In the genomic region with DNA sequence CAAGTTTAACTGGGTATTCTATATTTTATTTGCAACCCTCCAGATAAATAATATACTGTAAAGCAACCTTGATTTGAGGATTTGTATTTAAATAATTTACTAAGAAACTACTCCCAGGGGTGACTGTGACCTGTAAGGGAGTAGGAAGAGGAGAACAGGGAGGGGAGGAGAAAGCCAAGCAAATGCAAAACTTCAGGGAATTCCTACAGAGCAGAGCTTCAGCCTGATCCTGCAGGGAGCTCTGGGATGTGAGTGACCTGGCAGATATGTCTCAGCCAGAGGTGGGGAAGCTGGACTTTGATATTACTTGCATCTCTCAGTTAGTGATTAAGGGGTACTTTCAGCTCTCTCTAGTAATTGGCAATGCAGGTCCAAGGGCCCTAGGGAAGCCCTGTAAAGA, we compare ENCODE assay signal across 1 cellular context.
TF ChIP-seq lines count a peak whose summit lies in the region.

No MANE protein-coding gene starts in this region.

TF ChIP-seq in SK-N-SH treated with all-trans-retinoic acid at 6 μM for 48 hours, 23 proteins besides CTCF, POLR2A, EP300 and RAD21 (continued from another document):
- TF ChIP-seq, protein P1, sequence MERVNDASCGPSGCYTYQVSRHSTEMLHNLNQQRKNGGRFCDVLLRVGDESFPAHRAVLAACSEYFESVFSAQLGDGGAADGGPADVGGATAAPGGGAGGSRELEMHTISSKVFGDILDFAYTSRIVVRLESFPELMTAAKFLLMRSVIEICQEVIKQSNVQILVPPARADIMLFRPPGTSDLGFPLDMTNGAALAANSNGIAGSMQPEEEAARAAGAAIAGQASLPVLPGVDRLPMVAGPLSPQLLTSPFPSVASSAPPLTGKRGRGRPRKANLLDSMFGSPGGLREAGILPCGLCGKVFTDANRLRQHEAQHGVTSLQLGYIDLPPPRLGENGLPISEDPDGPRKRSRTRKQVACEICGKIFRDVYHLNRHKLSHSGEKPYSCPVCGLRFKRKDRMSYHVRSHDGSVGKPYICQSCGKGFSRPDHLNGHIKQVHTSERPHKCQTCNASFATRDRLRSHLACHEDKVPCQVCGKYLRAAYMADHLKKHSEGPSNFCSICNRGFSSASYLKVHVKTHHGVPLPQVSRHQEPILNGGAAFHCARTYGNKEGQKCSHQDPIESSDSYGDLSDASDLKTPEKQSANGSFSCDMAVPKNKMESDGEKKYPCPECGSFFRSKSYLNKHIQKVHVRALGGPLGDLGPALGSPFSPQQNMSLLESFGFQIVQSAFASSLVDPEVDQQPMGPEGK (CRISPR knock-in tag; IDR thresholded peaks at IDR 0.05; ENCODE audit: borderline replicate concordance), result no peak
- no peak for TF ChIP-seq TOX (CRISPR knock-in tag; IDR thresholded peaks at IDR 0.05; ENCODE audit: borderline replicate concordance)
- TF ChIP-seq, protein P2, sequence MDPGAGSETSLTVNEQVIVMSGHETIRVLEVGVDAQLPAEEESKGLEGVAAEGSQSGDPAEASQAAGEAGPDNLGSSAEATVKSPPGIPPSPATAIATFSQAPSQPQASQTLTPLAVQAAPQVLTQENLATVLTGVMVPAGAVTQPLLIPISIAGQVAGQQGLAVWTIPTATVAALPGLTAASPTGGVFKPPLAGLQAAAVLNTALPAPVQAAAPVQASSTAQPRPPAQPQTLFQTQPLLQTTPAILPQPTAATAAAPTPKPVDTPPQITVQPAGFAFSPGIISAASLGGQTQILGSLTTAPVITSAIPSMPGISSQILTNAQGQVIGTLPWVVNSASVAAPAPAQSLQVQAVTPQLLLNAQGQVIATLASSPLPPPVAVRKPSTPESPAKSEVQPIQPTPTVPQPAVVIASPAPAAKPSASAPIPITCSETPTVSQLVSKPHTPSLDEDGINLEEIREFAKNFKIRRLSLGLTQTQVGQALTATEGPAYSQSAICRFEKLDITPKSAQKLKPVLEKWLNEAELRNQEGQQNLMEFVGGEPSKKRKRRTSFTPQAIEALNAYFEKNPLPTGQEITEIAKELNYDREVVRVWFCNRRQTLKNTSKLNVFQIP (CRISPR knock-in tag; IDR thresholded peaks at IDR 0.05; ENCODE audit: borderline replicate concordance, low read depth), result no peak
- TF ChIP-seq ZNF70 (CRISPR knock-in tag; IDR thresholded peaks at IDR 0.05), result no peak
- TF ChIP-seq TCF4 (CRISPR knock-in tag; IDR thresholded peaks at IDR 0.05; ENCODE audit: borderline replicate concordance), result no peak
- TF ChIP-seq ZFP30 (CRISPR knock-in tag; IDR thresholded peaks at IDR 0.05), result no peak
- TF ChIP-seq, protein P3, sequence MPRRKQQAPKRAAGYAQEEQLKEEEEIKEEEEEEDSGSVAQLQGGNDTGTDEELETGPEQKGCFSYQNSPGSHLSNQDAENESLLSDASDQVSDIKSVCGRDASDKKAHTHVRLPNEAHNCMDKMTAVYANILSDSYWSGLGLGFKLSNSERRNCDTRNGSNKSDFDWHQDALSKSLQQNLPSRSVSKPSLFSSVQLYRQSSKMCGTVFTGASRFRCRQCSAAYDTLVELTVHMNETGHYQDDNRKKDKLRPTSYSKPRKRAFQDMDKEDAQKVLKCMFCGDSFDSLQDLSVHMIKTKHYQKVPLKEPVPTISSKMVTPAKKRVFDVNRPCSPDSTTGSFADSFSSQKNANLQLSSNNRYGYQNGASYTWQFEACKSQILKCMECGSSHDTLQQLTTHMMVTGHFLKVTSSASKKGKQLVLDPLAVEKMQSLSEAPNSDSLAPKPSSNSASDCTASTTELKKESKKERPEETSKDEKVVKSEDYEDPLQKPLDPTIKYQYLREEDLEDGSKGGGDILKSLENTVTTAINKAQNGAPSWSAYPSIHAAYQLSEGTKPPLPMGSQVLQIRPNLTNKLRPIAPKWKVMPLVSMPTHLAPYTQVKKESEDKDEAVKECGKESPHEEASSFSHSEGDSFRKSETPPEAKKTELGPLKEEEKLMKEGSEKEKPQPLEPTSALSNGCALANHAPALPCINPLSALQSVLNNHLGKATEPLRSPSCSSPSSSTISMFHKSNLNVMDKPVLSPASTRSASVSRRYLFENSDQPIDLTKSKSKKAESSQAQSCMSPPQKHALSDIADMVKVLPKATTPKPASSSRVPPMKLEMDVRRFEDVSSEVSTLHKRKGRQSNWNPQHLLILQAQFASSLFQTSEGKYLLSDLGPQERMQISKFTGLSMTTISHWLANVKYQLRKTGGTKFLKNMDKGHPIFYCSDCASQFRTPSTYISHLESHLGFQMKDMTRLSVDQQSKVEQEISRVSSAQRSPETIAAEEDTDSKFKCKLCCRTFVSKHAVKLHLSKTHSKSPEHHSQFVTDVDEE (CRISPR knock-in tag; IDR thresholded peaks at IDR 0.05), result no peak
- no peak for TF ChIP-seq ZNF8 (CRISPR knock-in tag; IDR thresholded peaks at IDR 0.05)
